12 cellular contexts compared by ENCODE assay signal in the genomic region with DNA sequence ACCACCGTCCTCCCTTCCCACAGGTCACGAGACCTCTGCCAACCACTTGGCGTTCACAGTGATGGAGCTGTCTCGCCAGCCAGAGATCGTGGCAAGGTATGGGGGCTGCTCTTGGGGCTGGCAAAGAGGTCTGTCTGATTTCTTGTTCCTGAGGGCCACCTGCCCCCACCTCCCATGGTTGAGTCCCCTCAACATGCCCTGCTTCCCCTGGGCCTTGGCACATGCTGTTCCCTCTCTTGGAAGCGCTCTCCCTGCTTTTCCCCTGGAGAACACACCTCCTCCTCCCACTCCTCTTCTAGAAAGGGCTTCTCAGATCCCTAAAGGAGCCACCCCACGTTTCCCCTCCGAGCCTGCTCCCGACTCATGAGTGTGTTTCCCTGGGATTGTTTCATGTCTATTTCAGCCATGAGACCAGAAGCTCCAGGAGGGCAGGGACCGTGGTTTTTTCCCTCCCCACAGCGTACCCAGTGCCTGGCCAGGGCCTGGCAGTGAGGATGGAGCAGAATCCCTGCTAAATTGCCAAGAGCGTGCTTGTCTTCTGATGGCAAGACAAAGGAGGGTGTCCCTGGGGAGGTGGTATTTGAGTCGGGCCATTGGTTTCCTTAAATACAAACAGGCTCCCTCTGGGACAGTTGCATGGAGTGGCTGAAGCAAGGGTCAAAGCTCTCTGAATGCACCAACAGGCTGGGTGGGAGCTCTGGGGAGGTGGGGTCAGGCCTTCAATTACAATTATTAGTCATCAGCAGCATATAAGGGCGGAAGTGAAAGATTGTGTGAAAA. TPM values are rescaled to one million over a fixed set of nuclear protein-coding genes. Genes with fewer than 3 reads are reported as not detected.
A peak's percentile ranks its signal among the peaks of the same experiment; 100 is the strongest.
DNase-seq lines count a peak whose midpoint lies in the region; ATAC-seq and TF ChIP-seq lines count a peak whose summit lies in the region.
"Had no signal": no experiment of that assay in that cellular context is flagged by ENCODE, and none has a peak within 500 bp of the region (broad histone marks: within the 10 kb centered on the region; RNA-seq: fewer than 3 reads in every experiment).

No MANE protein-coding gene starts in this region.

- BruUV-seq in IMR-90 (replicated peaks; lab: Mats Ljungman, UMichigan), result no TSS peak

- H3K4me3 Mint-ChIP-seq in osteocyte (ENCODE audit: unreplicated experiment), result no peak overlapping the region

- no peak overlapping the region for H3K27ac Mint-ChIP-seq in osteocyte (ENCODE audit: unreplicated experiment)
- H3K27ac Mint-ChIP-seq: activated naive CD4-positive, alpha-beta T cell treated with anti-CD3 and anti-CD28 coated beads, Interleukin-2, amount 50 U/mL, for 72 hours had no signal

- no peak overlapping the region for H3K18ac ChIP-seq in IMR-90 (ENCODE audit: low read depth, low read length)

- no peaks in the 10 kb centered on the region for H3K9me3 ChIP-seq in HAP-1
- H3K9me3 ChIP-seq in IMR-90 (ENCODE audit: control insufficient read depth, insufficient read depth, low read length), result no peaks in the 10 kb centered on the region
- H3K9me3 ChIP-seq: A549, thyroid gland had no signal

- H3K4me3 ChIP-seq in HAP-1 (no peak overlapping the region), IMR-90 (ENCODE audit: insufficient read depth, low read depth, low read length) (no peak overlapping the region)
- H3K4me3 ChIP-seq: A549, thyroid gland had no signal

- ATAC-seq in IMR-90 (ENCODE audit: low read depth) (no peak), HG02970 (IDR thresholded peaks at IDR 0.05; ENCODE audit: low FRiP score, unreplicated experiment) (no peak)
- ATAC-seq: A549; activated naive CD4-positive, alpha-beta T cell treated with anti-CD3 and anti-CD28 coated beads, Interleukin-2, amount 50 U/mL, for 72 hours had no signal

- H2AK9ac ChIP-seq in IMR-90 (replicated peaks; ENCODE audit: low read depth, low read length, poor library complexity), result no peak overlapping the region

- no peak overlapping the region for H3K56ac ChIP-seq in IMR-90 (ENCODE audit: extremely low read depth, insufficient read depth, low read length)

- no peaks in the 10 kb centered on the region for H4K20me1 ChIP-seq in IMR-90 (ENCODE audit: insufficient read depth, low read length)

- no peak for TF ChIP-seq POLR2A in IMR-90 (IDR thresholded peaks at IDR 0.05; ENCODE audit: low read depth, low read length)

- no peak for TF ChIP-seq RAD21 in IMR-90 (IDR thresholded peaks at IDR 0.05; ENCODE audit: low read length)

- peaks cover 8% of the 10 kb centered on the region for H3K4me1 Mint-ChIP-seq in osteocyte (ENCODE audit: unreplicated experiment)

- no peak overlapping the region for H2BK5ac ChIP-seq in IMR-90 (ENCODE audit: low read depth, low read length, poor library complexity, severe bottlenecking)

- dilution Hi-C loops in IMR-90 (cut with HindIII; ENCODE audit: low sequenced_read_pairs, unreplicated experiment), result no loop called here

- TF ChIP-seq CTCF in IMR-90 (conservative IDR thresholded peaks at IDR 0.05; ENCODE audit: low read depth, low read length) (no peak), osteocyte (IDR thresholded peaks at IDR 0.05) (no peak)

- DNase-seq in activated CD4-positive, alpha-beta T cell treated with anti-CD3 and anti-CD28 coated beads for 1 hour, result peak; percentile 3
- DNase-seq in activated CD4-positive, alpha-beta T cell treated with anti-CD3 and anti-CD28 coated beads, Interleukin-2, amount 50 U/mL, for 4 hours, result no peak
- DNase-seq in HAP-1 (ENCODE audit: low spot score in 2 of 2), result peak; percentile 13 to 69
- DNase-seq in IMR-90, result no peak
- peak; percentile 25 for DNase-seq in osteocyte (ENCODE audit: extremely low spot score, unreplicated experiment)
- no peak for DNase-seq in central memory CD4-positive, alpha-beta T cell
- no peak for DNase-seq in T-helper 1 cell
- DNase-seq: mesendoderm, thyroid gland had no signal

- H3K36me3 ChIP-seq in HAP-1 (replicated peaks) (no peaks in the 10 kb centered on the region), IMR-90 (ENCODE audit: control insufficient read depth, insufficient read depth, low read length) (no peaks in the 10 kb centered on the region)
- H3K36me3 ChIP-seq: thyroid gland had no signal

- no peak overlapping the region for H3K23ac ChIP-seq in IMR-90 (ENCODE audit: low read depth, low read length)

- H3K9me3 Mint-ChIP-seq in osteocyte (ENCODE audit: unreplicated experiment), result no peaks in the 10 kb centered on the region
- H3K9me3 Mint-ChIP-seq: activated naive CD4-positive, alpha-beta T cell treated with anti-CD3 and anti-CD28 coated beads, Interleukin-2, amount 50 U/mL, for 72 hours had no signal

- no CpG with 5 or more reads among the region's 14 CpGs for whole genome bisulfite sequencing in IMR-90 (ENCODE audit: extremely low coverage in 2 of 2, insufficient read length in 1 of 2), 2 experiments

- H3K79me1 ChIP-seq in IMR-90 (ENCODE audit: low read depth in 1 of 2, low read length in 2 of 2), result no peaks in the 10 kb centered on the region

- no peak overlapping the region for H4K5ac ChIP-seq in IMR-90 (ENCODE audit: low read depth, low read length)

- no peak overlapping the region for H2BK15ac ChIP-seq in IMR-90 (ENCODE audit: low read depth, low read length)

- no peak overlapping the region for H4K8ac ChIP-seq in IMR-90 (ENCODE audit: low read depth in 2 of 2, low read length in 2 of 2)

- no peak overlapping the region for H3K4me2 ChIP-seq in IMR-90 (ENCODE audit: low read depth, low read length)
- H3K4me2 ChIP-seq: A549 had no signal

- no peak overlapping the region for H2BK120ac ChIP-seq in IMR-90 (ENCODE audit: low read depth, low read length)

- no peak overlapping the region for H3K9ac ChIP-seq in IMR-90 (ENCODE audit: low read depth, low read length)

- H2BK20ac ChIP-seq in IMR-90 (ENCODE audit: low read depth, low read length), result no peak overlapping the region

- POLR2A ChIA-PET in IMR-90 (lab: Charles Lee; ENCODE audit: unreplicated experiment), result no interaction called here

- intact Hi-C loops in IMR-90 (cut with micrococcal nuclease), result no loop called here

- H2AFZ ChIP-seq in IMR-90 (replicated peaks; ENCODE audit: low read length, poor library complexity), result peak overlapping the region; percentile 51

- H3K27ac ChIP-seq in IMR-90 (ENCODE audit: insufficient read depth, low read length), result no peak overlapping the region
- H3K27ac ChIP-seq: A549, thyroid gland had no signal

- in situ Hi-C loops in HAP-1 (cut with MboI; ENCODE audit: low sequenced_read_pairs), result no loop called here
- in situ Hi-C loops in IMR-90 (cut with MboI; ENCODE audit: low sequenced_read_pairs), result no loop called here

- no peaks in the 10 kb centered on the region for H3K36me3 Mint-ChIP-seq in osteocyte (ENCODE audit: unreplicated experiment)
- H3K36me3 Mint-ChIP-seq: activated naive CD4-positive, alpha-beta T cell treated with anti-CD3 and anti-CD28 coated beads, Interleukin-2, amount 50 U/mL, for 72 hours had no signal

- H2AK5ac ChIP-seq in IMR-90 (ENCODE audit: low read depth, low read length), result no peak overlapping the region

- H3K27me3 ChIP-seq in HAP-1 (ENCODE audit: low read depth), result no peaks in the 10 kb centered on the region; the same call in 1 of the 2 replicates
- H3K27me3 ChIP-seq in IMR-90 (ENCODE audit: control insufficient read depth, insufficient read depth, low read length), result peaks cover 28% of the 10 kb centered on the region
- H3K27me3 ChIP-seq: thyroid gland had no signal

- CTCF ChIA-PET in IMR-90 (lab: Yijun Ruan, JAX), result no interaction called here

- H3K4me1 ChIP-seq in HAP-1 (no peaks in the 10 kb centered on the region), IMR-90 (ENCODE audit: control insufficient read depth, insufficient read depth, low read length) (no peaks in the 10 kb centered on the region; the same call in 1 of the 2 replicates)
- H3K4me1 ChIP-seq: A549, thyroid gland had no signal

- H3K14ac ChIP-seq in IMR-90 (replicated peaks; ENCODE audit: low read depth, low read length), result no peak overlapping the region

- no peak overlapping the region for H4K91ac ChIP-seq in IMR-90 (ENCODE audit: insufficient read depth, low read depth, low read length)

- H3K27me3 Mint-ChIP-seq in osteocyte (ENCODE audit: unreplicated experiment), result peaks cover 12% of the 10 kb centered on the region

- no peak overlapping the region for H3K4ac ChIP-seq in IMR-90 (ENCODE audit: low read depth, low read length)

- H3K9me1 ChIP-seq in IMR-90 (ENCODE audit: insufficient read depth, low read length), result no peaks in the 10 kb centered on the region

TF ChIP-seq in IMR-90, 13 proteins besides CTCF, POLR2A, EP300 and RAD21 (continues in another document):
- no peak for TF ChIP-seq ELK1 (IDR thresholded peaks at IDR 0.05; ENCODE audit: borderline replicate concordance, low read depth, low read length)
- TF ChIP-seq FOS (IDR thresholded peaks at IDR 0.05; ENCODE audit: low read depth, low read length), result no peak
- TF ChIP-seq RCOR1 (IDR thresholded peaks at IDR 0.05; ENCODE audit: insufficient replicate concordance, low read length), result no peak
- TF ChIP-seq NFE2L2 (IDR thresholded peaks at IDR 0.05; ENCODE audit: low read depth, low read length), result no peak
- TF ChIP-seq SMC3 (IDR thresholded peaks at IDR 0.05; ENCODE audit: low read depth, low read length), result no peak
- TF ChIP-seq RFX5 (IDR thresholded peaks at IDR 0.05; ENCODE audit: low read depth, low read length), result no peak
- no peak for TF ChIP-seq MXI1 (IDR thresholded peaks at IDR 0.05; ENCODE audit: borderline replicate concordance, low read depth, low read length)
- TF ChIP-seq CEBPB (IDR thresholded peaks at IDR 0.05; ENCODE audit: low read depth, low read length), result no peak
- TF ChIP-seq BHLHE40 (IDR thresholded peaks at IDR 0.05; ENCODE audit: low read depth, low read length), result no peak
- TF ChIP-seq, protein P1, sequence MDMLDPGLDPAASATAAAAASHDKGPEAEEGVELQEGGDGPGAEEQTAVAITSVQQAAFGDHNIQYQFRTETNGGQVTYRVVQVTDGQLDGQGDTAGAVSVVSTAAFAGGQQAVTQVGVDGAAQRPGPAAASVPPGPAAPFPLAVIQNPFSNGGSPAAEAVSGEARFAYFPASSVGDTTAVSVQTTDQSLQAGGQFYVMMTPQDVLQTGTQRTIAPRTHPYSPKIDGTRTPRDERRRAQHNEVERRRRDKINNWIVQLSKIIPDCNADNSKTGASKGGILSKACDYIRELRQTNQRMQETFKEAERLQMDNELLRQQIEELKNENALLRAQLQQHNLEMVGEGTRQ (IDR thresholded peaks at IDR 0.05; ENCODE audit: low read depth, low read length), result no peak

RNA-seq across cellular contexts. Expression of gene CYP46A1, which starts 34.1 kb away (rescaled TPM):
- total RNA-seq in IMR-90 (2012; rRNA removed) (under 0.01 and 0.18 TPM in 2 replicates), osteocyte (1.3 and 1.8 TPM in 2 replicates)
- 0.24 and 0.31 TPM in 2 replicates for polyA plus RNA-seq in IMR-90 (2012; rRNA removed)
- 0.09 and 0.31 TPM in 2 replicates for polyA plus RNA-seq in IMR-90 (2012; cell fraction: cytosol; rRNA removed)
- polyA plus RNA-seq in IMR-90 (2012; cell fraction: nucleus; rRNA removed; ENCODE audit: low replicate concordance), result 1.0 and 1.2 TPM in 2 replicates

Comparison
In these comparisons a context has a peak if more than half of its experiments do, and no peak if none do; other contexts are left out.
1. DNase-seq: peak in activated CD4-positive, alpha-beta T cell treated with anti-CD3 and anti-CD28 coated beads for 1 hour (single experiment), HAP-1 (2 of 2) and osteocyte (single experiment); none in activated CD4-positive, alpha-beta T cell treated with anti-CD3 and anti-CD28 coated beads, Interleukin-2, amount 50 U/mL, for 4 hours (0 of 2), IMR-90 (single experiment), central memory CD4-positive, alpha-beta T cell (single experiment) and T-helper 1 cell (0 of 5).